ENCODE assay signal across 2 cellular contexts in genomic region chr18:61929881-61930640, GRCh38.
TF ChIP-seq lines count a peak whose summit lies in the region.

No MANE protein-coding gene starts in this region.

TF ChIP-seq in GM23338, 12 proteins besides CTCF, POLR2A, EP300 and RAD21 (continued from another document):
- no peak for TF ChIP-seq REST (IDR thresholded peaks at IDR 0.05; ENCODE audit: unreplicated experiment)
- TF ChIP-seq EZH2 (IDR thresholded peaks at IDR 0.05; ENCODE audit: low read depth, unreplicated experiment), result no peak
- TF ChIP-seq NANOG (IDR thresholded peaks at IDR 0.05; ENCODE audit: borderline replicate concordance), result no peak
- no peak for TF ChIP-seq STAT1 (IDR thresholded peaks at IDR 0.05; ENCODE audit: unreplicated experiment)
- no peak for TF ChIP-seq ETS1 (IDR thresholded peaks at IDR 0.05)
- no peak for TF ChIP-seq JUNB (IDR thresholded peaks at IDR 0.05; ENCODE audit: unreplicated experiment)
- no peak for TF ChIP-seq ZNF114 (CRISPR knock-in tag; IDR thresholded peaks at IDR 0.05)
- no peak for TF ChIP-seq POLR2AphosphoS5 (IDR thresholded peaks at IDR 0.05; ENCODE audit: low read depth)
- TF ChIP-seq ZNF462 (CRISPR knock-in tag; IDR thresholded peaks at IDR 0.05), result no peak
- no peak for TF ChIP-seq EZH2phosphoT487 (IDR thresholded peaks at IDR 0.05; ENCODE audit: unreplicated experiment)
- TF ChIP-seq CREB1 (CRISPR knock-in tag; IDR thresholded peaks at IDR 0.05; ENCODE audit: low read depth), result no peak
TF ChIP-seq in GM23338: peak in this region for 0.

TF ChIP-seq in WTC11, 78 proteins besides CTCF, POLR2A, EP300 and RAD21 (continued from another document):
- TF ChIP-seq ZBTB43 (CRISPR knock-in tag; IDR thresholded peaks at IDR 0.05) (no peak), NFE2L1 (CRISPR knock-in tag; IDR thresholded peaks at IDR 0.05) (no peak), TEAD4 (CRISPR knock-in tag; IDR thresholded peaks at IDR 0.05) (no peak), TCF7 (CRISPR knock-in tag; IDR thresholded peaks at IDR 0.05; ENCODE audit: low read depth) (no peak), ATF1 (CRISPR knock-in tag; IDR thresholded peaks at IDR 0.05) (no peak), ESRRA (CRISPR knock-in tag; IDR thresholded peaks at IDR 0.05; ENCODE audit: borderline replicate concordance) (no peak), AR (CRISPR knock-in tag; IDR thresholded peaks at IDR 0.05) (no peak), ELF4 (CRISPR knock-in tag; IDR thresholded peaks at IDR 0.05; ENCODE audit: low read depth) (no peak), ZNF512 (CRISPR knock-in tag; IDR thresholded peaks at IDR 0.05; ENCODE audit: borderline replicate concordance) (no peak)
